Comparison of ENCODE assay signal across 12 cellular contexts in genomic region chr3:72625616-72626337, GRCh38.
DNase-seq lines count a peak whose midpoint lies in the region; ATAC-seq, FAIRE-seq and TF ChIP-seq lines count a peak whose summit lies in the region.
"Had no signal": no experiment of that assay in that cellular context is flagged by ENCODE, and none has a peak within 500 bp of the region (broad histone marks: within the 10 kb centered on the region; RNA-seq: fewer than 3 reads in every experiment).

No MANE protein-coding gene starts in this region.

- peak; percentile 45 for DNase-seq in AG08395 (ENCODE audit: low spot score)
- peak; percentile 45 for DNase-seq in H54 (ENCODE audit: insufficient read length, low spot score)
- peak; percentile 65 for DNase-seq in SKM-1 (lab: John Stamatoyannopoulos, UW; ENCODE audit: unreplicated experiment)
- peak; percentile 94 to 97 for DNase-seq in foreskin keratinocyte
- no peak for DNase-seq in NCI-H1048 (lab: John Stamatoyannopoulos, UW)
- DNase-seq in D341Med (ENCODE audit: low spot score), result no peak
- no peak for DNase-seq in activated CD8-positive, alpha-beta memory T cell treated with anti-CD3 and anti-CD28 coated beads, Interleukin-2, amount 10 ng/mL, durations not matched to agents 7 days and 5 days
- DNase-seq: CD8-positive, alpha-beta T cell; NCI-H1105 treated with DMSO at 0.1 percent for 48 hours had no signal

- peaks cover 2% of the 10 kb centered on the region for H3K27me3 ChIP-seq in foreskin keratinocyte
- H3K27me3 ChIP-seq: gastroesophageal sphincter had no signal

- peak; percentile 41 for FAIRE-seq in H54 (lab: Jason Lieb, UNC)
- FAIRE-seq: GM18507 had no signal

- peaks cover 5% of the 10 kb centered on the region for H3K36me3 Mint-ChIP-seq in activated CD8-positive, alpha-beta memory T cell treated with anti-CD3 and anti-CD28 coated beads, Interleukin-2, amount 10 ng/mL, durations not matched to agents 7 days and 5 days
- H3K36me3 Mint-ChIP-seq: CD8-positive, alpha-beta T cell had no signal

- H3K27me3 Mint-ChIP-seq in activated CD8-positive, alpha-beta memory T cell treated with anti-CD3 and anti-CD28 coated beads, Interleukin-2, amount 10 ng/mL, durations not matched to agents 7 days and 5 days, result no peaks in the 10 kb centered on the region

- CTCF ChIA-PET in activated CD8-positive, alpha-beta memory T cell treated with anti-CD3 and anti-CD28 coated beads, Interleukin-2, amount 10 ng/mL, durations not matched to agents 7 days and 5 days (lab: Charles Lee), result interaction anchor here (1.7 kb wide), 1 partner anchor 750 kb away, joined by 3 read pairs; no protein-coding TSS in a partner anchor

- TF ChIP-seq CTCF in foreskin keratinocyte (conservative IDR thresholded peaks at IDR 0.05), result no peak

- peaks cover 34% of the 10 kb centered on the region for H3K4me1 Mint-ChIP-seq in activated CD8-positive, alpha-beta memory T cell treated with anti-CD3 and anti-CD28 coated beads, Interleukin-2, amount 10 ng/mL, durations not matched to agents 7 days and 5 days

- H3K27ac Mint-ChIP-seq in activated CD8-positive, alpha-beta memory T cell treated with anti-CD3 and anti-CD28 coated beads, Interleukin-2, amount 10 ng/mL, durations not matched to agents 7 days and 5 days, result no peak overlapping the region
- H3K27ac Mint-ChIP-seq: CD8-positive, alpha-beta T cell had no signal

- no peak for TF ChIP-seq POLR2A in H54 (IDR thresholded peaks at IDR 0.05; ENCODE audit: low read depth, low read length)

- peak overlapping the region; percentile 37 for H3K27ac ChIP-seq in foreskin keratinocyte
- H3K27ac ChIP-seq: gastroesophageal sphincter had no signal

- H3K9me3 Mint-ChIP-seq in activated CD8-positive, alpha-beta memory T cell treated with anti-CD3 and anti-CD28 coated beads, Interleukin-2, amount 10 ng/mL, durations not matched to agents 7 days and 5 days (ENCODE audit: low read depth), result no peaks in the 10 kb centered on the region
- H3K9me3 Mint-ChIP-seq: CD8-positive, alpha-beta T cell had no signal

- peaks cover 25% of the 10 kb centered on the region for H3K4me1 ChIP-seq in foreskin keratinocyte
- H3K4me1 ChIP-seq: gastroesophageal sphincter had no signal

- ATAC-seq in foreskin keratinocyte, result peak; percentile 78
- ATAC-seq in HG03159 (IDR thresholded peaks at IDR 0.05; ENCODE audit: unreplicated experiment), result no peak
- no peak for ATAC-seq in activated CD8-positive, alpha-beta memory T cell treated with anti-CD3 and anti-CD28 coated beads, Interleukin-2, amount 10 ng/mL, durations not matched to agents 7 days and 5 days
- ATAC-seq: CD8-positive, alpha-beta T cell; gastroesophageal sphincter had no signal

- H3K4me3 Mint-ChIP-seq in activated CD8-positive, alpha-beta memory T cell treated with anti-CD3 and anti-CD28 coated beads, Interleukin-2, amount 10 ng/mL, durations not matched to agents 7 days and 5 days, result no peak overlapping the region
- H3K4me3 Mint-ChIP-seq: CD8-positive, alpha-beta T cell had no signal

Comparison
In these comparisons a context has a peak if more than half of its experiments do, and no peak if none do; other contexts are left out.
1. DNase-seq: peak in AG08395 (single experiment), H54 (single experiment), SKM-1 (single experiment) and foreskin keratinocyte (2 of 2); none in NCI-H1048 (single experiment), D341Med (single experiment) and activated CD8-positive, alpha-beta memory T cell treated with anti-CD3 and anti-CD28 coated beads, Interleukin-2, amount 10 ng/mL, durations not matched to agents 7 days and 5 days (single experiment).